17 cellular contexts compared by ENCODE assay signal in the genomic region with DNA sequence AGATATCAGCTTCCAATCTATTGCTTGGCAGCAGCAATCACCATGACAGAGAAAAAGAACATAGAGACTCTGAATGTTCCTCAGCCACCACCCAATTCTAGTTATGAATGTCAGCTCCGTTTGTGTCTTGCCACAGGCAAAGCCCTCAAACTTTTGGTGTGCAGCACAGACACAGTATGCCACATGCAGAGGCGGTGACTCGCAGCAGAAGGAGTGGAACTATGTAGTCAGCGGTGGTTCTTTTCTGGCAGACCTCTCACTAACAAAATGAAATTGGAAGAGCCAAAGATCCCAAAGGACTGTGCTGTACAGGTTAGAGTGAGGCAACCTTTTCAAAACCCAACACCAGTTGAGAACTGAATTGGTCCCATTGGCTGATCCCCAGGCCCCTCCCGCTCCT.
DNase-seq lines count a peak whose midpoint lies in the region; ATAC-seq and TF ChIP-seq lines count a peak whose summit lies in the region.
"Had no signal": no experiment of that assay in that cellular context is flagged by ENCODE, and none has a peak within 500 bp of the region (broad histone marks: within the 10 kb centered on the region; RNA-seq: fewer than 3 reads in every experiment).

No MANE protein-coding gene starts in this region.

- no peaks in the 10 kb centered on the region for H3K79me1 ChIP-seq in IMR-90 (ENCODE audit: low read depth in 1 of 2, low read length in 2 of 2)

- H2AFZ ChIP-seq in IMR-90 (replicated peaks; ENCODE audit: low read length, poor library complexity), result no peak overlapping the region

- DNase-seq in activated CD4-positive, alpha-beta memory T cell treated with anti-CD3 and anti-CD28 coated beads for 36 hours, result peak; percentile 60
- DNase-seq in activated CD4-positive, alpha-beta memory T cell treated with anti-CD3 and anti-CD28 coated beads, Interleukin-2, amount 10 ng/mL, durations not matched to agents 7 days and 5 days, result no peak
- DNase-seq in IMR-90 (peak; percentile 3), choroid plexus epithelial cell (ENCODE audit: low read depth) (peak; percentile 47), HUDEP-2 (lab: John Stamatoyannopoulos, UW; ENCODE audit: unreplicated experiment in 76 of 76) (no peak)
- peak; percentile 5 to 17 for DNase-seq in stimulated activated CD4-positive, alpha-beta T cell treated with anti-CD3 and anti-CD28 coated beads, Interleukin-2, amount 100 ng/mL, for 48 hours
- DNase-seq: activated gamma-delta T cell; cerebellar nuclear complex; GF-D8; MM.1S; naive thymus-derived CD8-positive, alpha-beta T cell; NCI-H2081; stimulated activated naive CD4-positive, alpha-beta T cell treated with Interleukin-2 at 50 U/mL for 16 hours had no signal

- TF ChIP-seq RAD21 in IMR-90 (IDR thresholded peaks at IDR 0.05; ENCODE audit: low read length), result no peak

- H3K4me3 ChIP-seq in IMR-90 (ENCODE audit: insufficient read depth, low read depth, low read length) (no peak overlapping the region), choroid plexus epithelial cell (ENCODE audit: low read depth, low read length) (no peak overlapping the region)
- H3K4me3 ChIP-seq: prostate gland had no signal

- no peak overlapping the region for H2BK5ac ChIP-seq in IMR-90 (ENCODE audit: low read depth, low read length, poor library complexity, severe bottlenecking)

- H4K20me1 ChIP-seq in IMR-90 (ENCODE audit: insufficient read depth, low read length), result no peaks in the 10 kb centered on the region

- H3K4me2 ChIP-seq in IMR-90 (ENCODE audit: low read depth, low read length), result no peak overlapping the region

- no peak overlapping the region for H3K4ac ChIP-seq in IMR-90 (ENCODE audit: low read depth, low read length)

- no peaks in the 10 kb centered on the region for H3K27me3 ChIP-seq in IMR-90 (ENCODE audit: control insufficient read depth, insufficient read depth, low read length)

- no peak overlapping the region for H2AK5ac ChIP-seq in IMR-90 (ENCODE audit: low read depth, low read length)

- H3K9me3 Mint-ChIP-seq in activated CD4-positive, alpha-beta memory T cell treated with anti-CD3 and anti-CD28 coated beads for 36 hours, result peaks cover 13% of the 10 kb centered on the region
- peaks cover 2% of the 10 kb centered on the region for H3K9me3 Mint-ChIP-seq in activated CD4-positive, alpha-beta memory T cell treated with anti-CD3 and anti-CD28 coated beads, Interleukin-2, amount 10 ng/mL, durations not matched to agents 7 days and 5 days

- no peak overlapping the region for H3K56ac ChIP-seq in IMR-90 (ENCODE audit: extremely low read depth, insufficient read depth, low read length)

- H4K8ac ChIP-seq in IMR-90 (ENCODE audit: low read depth in 2 of 2, low read length in 2 of 2), result no peak overlapping the region

- TF ChIP-seq POLR2A in IMR-90 (IDR thresholded peaks at IDR 0.05; ENCODE audit: low read depth, low read length), result no peak

- no TSS peak for BruUV-seq in IMR-90 (replicated peaks; lab: Mats Ljungman, UMichigan)

- H3K27me3 Mint-ChIP-seq in activated CD4-positive, alpha-beta memory T cell treated with anti-CD3 and anti-CD28 coated beads for 36 hours, result no peaks in the 10 kb centered on the region
- H3K27me3 Mint-ChIP-seq in activated CD4-positive, alpha-beta memory T cell treated with anti-CD3 and anti-CD28 coated beads, Interleukin-2, amount 10 ng/mL, durations not matched to agents 7 days and 5 days, result no peaks in the 10 kb centered on the region
- H3K27me3 Mint-ChIP-seq: naive thymus-derived CD8-positive, alpha-beta T cell had no signal

- H3K4me3 Mint-ChIP-seq in activated CD4-positive, alpha-beta memory T cell treated with anti-CD3 and anti-CD28 coated beads for 36 hours, result no peak overlapping the region
- H3K4me3 Mint-ChIP-seq in activated CD4-positive, alpha-beta memory T cell treated with anti-CD3 and anti-CD28 coated beads, Interleukin-2, amount 10 ng/mL, durations not matched to agents 7 days and 5 days, result no peak overlapping the region
- H3K4me3 Mint-ChIP-seq: naive thymus-derived CD8-positive, alpha-beta T cell; WTC11 had no signal

- H2BK120ac ChIP-seq in IMR-90 (ENCODE audit: low read depth, low read length), result no peak overlapping the region

- H3K27ac ChIP-seq in IMR-90 (ENCODE audit: insufficient read depth, low read length), result no peak overlapping the region
- H3K27ac ChIP-seq: prostate gland had no signal

- H3K14ac ChIP-seq in IMR-90 (replicated peaks; ENCODE audit: low read depth, low read length), result no peak overlapping the region

- TF ChIP-seq CTCF in IMR-90 (conservative IDR thresholded peaks at IDR 0.05; ENCODE audit: low read depth, low read length), result no peak
- no peak for TF ChIP-seq CTCF in choroid plexus epithelial cell (conservative IDR thresholded peaks at IDR 0.05; ENCODE audit: low read depth, low read length)

- no peak overlapping the region for H4K5ac ChIP-seq in IMR-90 (ENCODE audit: low read depth, low read length)

- H3K27ac Mint-ChIP-seq in activated CD4-positive, alpha-beta memory T cell treated with anti-CD3 and anti-CD28 coated beads for 36 hours, result no peak overlapping the region
- no peak overlapping the region for H3K27ac Mint-ChIP-seq in activated CD4-positive, alpha-beta memory T cell treated with anti-CD3 and anti-CD28 coated beads, Interleukin-2, amount 10 ng/mL, durations not matched to agents 7 days and 5 days
- H3K27ac Mint-ChIP-seq: WTC11 had no signal

- dilution Hi-C loops in IMR-90 (cut with HindIII; ENCODE audit: low sequenced_read_pairs, unreplicated experiment), result no loop called here

- CTCF ChIA-PET in activated CD4-positive, alpha-beta memory T cell treated with anti-CD3 and anti-CD28 coated beads for 36 hours (lab: Charles Lee), result interaction anchor here (1.0 kb wide), 1 partner anchor 46 kb away, joined by 3 read pairs; no protein-coding TSS in a partner anchor
- CTCF ChIA-PET in activated CD4-positive, alpha-beta memory T cell treated with anti-CD3 and anti-CD28 coated beads, Interleukin-2, amount 10 ng/mL, durations not matched to agents 7 days and 5 days (lab: Charles Lee), result no interaction called here
- CTCF ChIA-PET in IMR-90 (lab: Yijun Ruan, JAX), result no interaction called here

- ATAC-seq in IMR-90 (ENCODE audit: low read depth) (peak; percentile 14; the same call in 1 of the 2 replicates), HG03354 (IDR thresholded peaks at IDR 0.05; ENCODE audit: poor library complexity, severe bottlenecking, unreplicated experiment) (no peak), HG03378 (IDR thresholded peaks at IDR 0.05; ENCODE audit: unreplicated experiment) (no peak)
- ATAC-seq: naive thymus-derived CD8-positive, alpha-beta T cell; WTC11 had no signal

- H2BK15ac ChIP-seq in IMR-90 (ENCODE audit: low read depth, low read length), result no peak overlapping the region

- H3K4me1 Mint-ChIP-seq in activated CD4-positive, alpha-beta memory T cell treated with anti-CD3 and anti-CD28 coated beads for 36 hours (ENCODE audit: low read depth), result no peaks in the 10 kb centered on the region
- peaks cover 3% of the 10 kb centered on the region for H3K4me1 Mint-ChIP-seq in activated CD4-positive, alpha-beta memory T cell treated with anti-CD3 and anti-CD28 coated beads, Interleukin-2, amount 10 ng/mL, durations not matched to agents 7 days and 5 days
- H3K4me1 Mint-ChIP-seq: WTC11 had no signal

- H2AK9ac ChIP-seq in IMR-90 (replicated peaks; ENCODE audit: low read depth, low read length, poor library complexity), result no peak overlapping the region

- H3K9me1 ChIP-seq in IMR-90 (ENCODE audit: insufficient read depth, low read length), result no peaks in the 10 kb centered on the region

- WGBS in IMR-90 (ENCODE audit: extremely low coverage in 2 of 2, insufficient read length in 1 of 2), 2 experiments, result 100% methylated on average over 1 of the region's 5 CpGs; no CpG with 5 or more reads in 1 of the 2 experiments

- intact Hi-C loops in activated CD4-positive, alpha-beta memory T cell treated with anti-CD3 and anti-CD28 coated beads for 36 hours (cut with micrococcal nuclease), result no loop called here
- intact Hi-C loops in IMR-90 (cut with micrococcal nuclease), result no loop called here

- H3K9ac ChIP-seq in IMR-90 (ENCODE audit: low read depth, low read length), result no peak overlapping the region

- H3K23ac ChIP-seq in IMR-90 (ENCODE audit: low read depth, low read length), result no peak overlapping the region

- no peaks in the 10 kb centered on the region for H3K36me3 ChIP-seq in IMR-90 (ENCODE audit: control insufficient read depth, insufficient read depth, low read length)
- H3K36me3 ChIP-seq: prostate gland had no signal

- H3K9me3 ChIP-seq in IMR-90 (ENCODE audit: control insufficient read depth, insufficient read depth, low read length), result no peaks in the 10 kb centered on the region
- H3K9me3 ChIP-seq: prostate gland had no signal

- in situ Hi-C loops in IMR-90 (cut with MboI; ENCODE audit: low sequenced_read_pairs), result no loop called here

- H3K4me1 ChIP-seq in IMR-90 (ENCODE audit: control insufficient read depth, insufficient read depth, low read length), result no peaks in the 10 kb centered on the region
- H3K4me1 ChIP-seq: prostate gland had no signal

- POLR2A ChIA-PET in activated CD4-positive, alpha-beta memory T cell treated with anti-CD3 and anti-CD28 coated beads for 36 hours (lab: Charles Lee), result no interaction called here
- POLR2A ChIA-PET in activated CD4-positive, alpha-beta memory T cell treated with anti-CD3 and anti-CD28 coated beads, Interleukin-2, amount 10 ng/mL, durations not matched to agents 7 days and 5 days (lab: Charles Lee), result no interaction called here
- POLR2A ChIA-PET in IMR-90 (lab: Charles Lee; ENCODE audit: unreplicated experiment), result no interaction called here

- peaks cover 7% of the 10 kb centered on the region for H3K36me3 Mint-ChIP-seq in activated CD4-positive, alpha-beta memory T cell treated with anti-CD3 and anti-CD28 coated beads for 36 hours
- H3K36me3 Mint-ChIP-seq in activated CD4-positive, alpha-beta memory T cell treated with anti-CD3 and anti-CD28 coated beads, Interleukin-2, amount 10 ng/mL, durations not matched to agents 7 days and 5 days (ENCODE audit: low read depth), result no peaks in the 10 kb centered on the region
- H3K36me3 Mint-ChIP-seq: WTC11 had no signal

- no peak overlapping the region for H2BK20ac ChIP-seq in IMR-90 (ENCODE audit: low read depth, low read length)

- H3K18ac ChIP-seq in IMR-90 (ENCODE audit: low read depth, low read length), result no peak overlapping the region

- no peak overlapping the region for H4K91ac ChIP-seq in IMR-90 (ENCODE audit: insufficient read depth, low read depth, low read length)

TF ChIP-seq in IMR-90, 13 proteins besides CTCF, POLR2A, EP300 and RAD21 (continues in another document):
- TF ChIP-seq, protein P1, sequence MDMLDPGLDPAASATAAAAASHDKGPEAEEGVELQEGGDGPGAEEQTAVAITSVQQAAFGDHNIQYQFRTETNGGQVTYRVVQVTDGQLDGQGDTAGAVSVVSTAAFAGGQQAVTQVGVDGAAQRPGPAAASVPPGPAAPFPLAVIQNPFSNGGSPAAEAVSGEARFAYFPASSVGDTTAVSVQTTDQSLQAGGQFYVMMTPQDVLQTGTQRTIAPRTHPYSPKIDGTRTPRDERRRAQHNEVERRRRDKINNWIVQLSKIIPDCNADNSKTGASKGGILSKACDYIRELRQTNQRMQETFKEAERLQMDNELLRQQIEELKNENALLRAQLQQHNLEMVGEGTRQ (IDR thresholded peaks at IDR 0.05; ENCODE audit: low read depth, low read length), result no peak
- TF ChIP-seq CEBPB (IDR thresholded peaks at IDR 0.05; ENCODE audit: low read depth, low read length) (no peak), MXI1 (IDR thresholded peaks at IDR 0.05; ENCODE audit: borderline replicate concordance, low read depth, low read length) (no peak)

Comparison
In these comparisons a context has a peak if more than half of its experiments do, and no peak if none do; other contexts are left out.
1. DNase-seq: peak in activated CD4-positive, alpha-beta memory T cell treated with anti-CD3 and anti-CD28 coated beads for 36 hours (single experiment), IMR-90 (single experiment), choroid plexus epithelial cell (single experiment) and stimulated activated CD4-positive, alpha-beta T cell treated with anti-CD3 and anti-CD28 coated beads, Interleukin-2, amount 100 ng/mL, for 48 hours (2 of 2); none in activated CD4-positive, alpha-beta memory T cell treated with anti-CD3 and anti-CD28 coated beads, Interleukin-2, amount 10 ng/mL, durations not matched to agents 7 days and 5 days (single experiment) and HUDEP-2 (0 of 76).